ENCODE assay signal across 19 cellular contexts in the genomic region with DNA sequence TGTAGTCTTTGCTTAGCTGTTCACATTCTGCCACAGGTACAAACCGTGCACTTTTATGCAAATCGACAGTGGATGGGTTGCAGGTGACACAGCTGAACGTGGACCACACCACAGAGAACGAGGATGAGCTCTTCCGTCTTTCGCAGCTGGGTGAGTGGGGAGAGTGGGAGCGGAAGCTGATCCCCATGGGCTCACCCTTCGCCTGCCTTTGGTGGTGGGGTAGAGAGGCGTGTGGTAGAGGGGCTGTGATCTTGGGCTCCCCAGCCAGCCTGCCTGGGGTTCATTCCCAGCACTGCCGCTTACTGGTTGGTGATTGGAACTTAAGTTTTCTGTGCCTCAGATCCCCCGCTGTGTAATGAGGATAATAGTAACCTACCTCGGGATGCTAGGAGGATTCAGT. TPM values are rescaled to one million over a fixed set of nuclear protein-coding genes. Genes with fewer than 3 reads are reported as not detected.
DNase-seq lines count a peak whose midpoint lies in the region; ATAC-seq and TF ChIP-seq lines count a peak whose summit lies in the region.
"Had no signal": no experiment of that assay in that cellular context is flagged by ENCODE, and none has a peak within 500 bp of the region (broad histone marks: within the 10 kb centered on the region; RNA-seq: fewer than 3 reads in every experiment).

No MANE protein-coding gene starts in this region.

- H4K20me1 ChIP-seq in BLaER1 treated with 17β-estradiol and CSF1 and Interleukin-3, amounts not matched to agents 10 nM and 100 nM = peaks cover 0 to 11% (median 0%) of the 10 kb centered on the region in 11 experiments; a peak in 2 of 22 replicates
- H4K20me1 ChIP-seq in hepatocyte (ENCODE audit: insufficient read depth, poor library complexity, severe bottlenecking) (no peaks in the 10 kb centered on the region), Karpas-422 (ENCODE audit: insufficient read depth, low read depth, low read length) (no peaks in the 10 kb centered on the region)

- DNase-seq in NCI-H2227 (lab: John Stamatoyannopoulos, UW; ENCODE audit: unreplicated experiment) = peak; percentile 87
- peak; percentile 27 for DNase-seq in spleen
- DNase-seq in sigmoid colon = no peak
- DNase-seq in hepatocyte (ENCODE audit: low spot score) = no peak
- DNase-seq in Karpas-422 = no peak
- DNase-seq: CD4-positive, CD25-positive, alpha-beta regulatory T cell; COR-L47; DMS79; GM23248; NCI-H1092; NCI-H1436 treated with DMSO at 0.1 percent for 48 hours; NCI-H2029; SHP77 treated with DMSO at 0.1 percent for 48 hours; SK-N-SH had no signal

- peak overlapping the region; percentile 47 for H3K27ac Mint-ChIP-seq in activated T-helper 17 cell treated with anti-CD3 and anti-CD28 coated beads, Interleukin-2, amount 50 U/mL, for 72 hours

- H3K27me3 ChIP-seq in BLaER1 treated with 17β-estradiol and CSF1 and Interleukin-3, amounts not matched to agents 10 nM and 100 nM = no peaks in the 10 kb centered on the region
- H3K27me3 ChIP-seq in spleen (replicated peaks in 1 of 7) = no peaks in the 10 kb centered on the region
- H3K27me3 ChIP-seq in sigmoid colon = no peaks in the 10 kb centered on the region
- no peaks in the 10 kb centered on the region for H3K27me3 ChIP-seq in hepatocyte
- H3K27me3 ChIP-seq in Karpas-422 (ENCODE audit: low read length) = no peaks in the 10 kb centered on the region

- H3K4me3 Mint-ChIP-seq in activated T-helper 17 cell treated with anti-CD3 and anti-CD28 coated beads, Interleukin-2, amount 50 U/mL, for 72 hours = no peak overlapping the region
- H3K4me3 Mint-ChIP-seq: CD4-positive, CD25-positive, alpha-beta regulatory T cell had no signal

- peaks cover 59% of the 10 kb centered on the region for H3K36me3 Mint-ChIP-seq in activated T-helper 17 cell treated with anti-CD3 and anti-CD28 coated beads, Interleukin-2, amount 50 U/mL, for 72 hours (ENCODE audit: low read depth)

- intact Hi-C loops in spleen (cut with DNase I; ENCODE audit: low total_unique reads) (no loop called here), sigmoid colon (cut with DNase I) (no loop called here)

- TF ChIP-seq EP300 in sigmoid colon (IDR thresholded peaks at IDR 0.05) = no peak

- TF ChIP-seq CTCF in spleen (IDR thresholded peaks at IDR 0.05 in 8 of 11, conservative IDR thresholded peaks at IDR 0.05 in 3 of 11) (no peak), sigmoid colon (IDR thresholded peaks at IDR 0.05) (no peak), hepatocyte (IDR thresholded peaks at IDR 0.05; ENCODE audit: poor library complexity) (no peak)

- no peaks in the 10 kb centered on the region for H3K9me3 ChIP-seq in BLaER1 treated with 17β-estradiol and CSF1 and Interleukin-3, amounts not matched to agents 10 nM and 100 nM (replicated peaks in 1 of 11)
- H3K9me3 ChIP-seq in spleen (no peaks in the 10 kb centered on the region), sigmoid colon (no peaks in the 10 kb centered on the region), hepatocyte (ENCODE audit: low read depth) (no peaks in the 10 kb centered on the region), Karpas-422 (ENCODE audit: low read length) (no peaks in the 10 kb centered on the region)
- H3K9me3 ChIP-seq: HAP-1, SK-N-SH had no signal

- H3K27ac ChIP-seq in BLaER1 treated with 17β-estradiol and CSF1 and Interleukin-3, amounts not matched to agents 10 nM and 100 nM = peak overlapping the region in 9 of 11 experiments; percentile 17 to 99 (median 60); a peak in 16 of 22 replicates
- H3K27ac ChIP-seq in spleen (no peak overlapping the region), sigmoid colon (no peak overlapping the region), hepatocyte (no peak overlapping the region), Karpas-422 (ENCODE audit: low read length) (no peak overlapping the region)
- H3K27ac ChIP-seq: GM23248, RWPE1 had no signal

- whole genome bisulfite sequencing in spleen, 5 donors = 85 to 95% (median 89%) methylated on average over 12 of the region's 12 CpGs
- WGBS in sigmoid colon, 2 donors = 89 to 92% methylated on average over 12 of the region's 12 CpGs
- 91% methylated on average over 12 of the region's 12 CpGs for WGBS in hepatocyte (ENCODE audit: low lambda C conversion rate, missing lambda C conversion rate)

- peak overlapping the region; percentile 13 to 79 (median 67); a peak in 20 of 22 replicates for H3K4me2 ChIP-seq in BLaER1 treated with 17β-estradiol and CSF1 and Interleukin-3, amounts not matched to agents 10 nM and 100 nM
- H3K4me2 ChIP-seq in hepatocyte (no peak overlapping the region), Karpas-422 (ENCODE audit: low read depth, low read length, poor library complexity, severe bottlenecking) (no peak overlapping the region)
- H3K4me2 ChIP-seq: SK-N-SH had no signal

- H3K9ac ChIP-seq in BLaER1 treated with 17β-estradiol and CSF1 and Interleukin-3, amounts not matched to agents 10 nM and 100 nM = peak overlapping the region in 9 of 11 experiments; percentile 24 to 66 (median 51); a peak in 13 of 22 replicates
- H3K9ac ChIP-seq in Karpas-422 (ENCODE audit: low read length) = no peak overlapping the region
- H3K9ac ChIP-seq: GM23248, SK-N-SH had no signal

- no peaks in the 10 kb centered on the region for H3K27me3 Mint-ChIP-seq in activated T-helper 17 cell treated with anti-CD3 and anti-CD28 coated beads, Interleukin-2, amount 50 U/mL, for 72 hours
- H3K27me3 Mint-ChIP-seq: CD4-positive, CD25-positive, alpha-beta regulatory T cell had no signal

- 0 out of 20 replicates have a peak overlapping the region, but pooled peaks of 1 of the 10 experiments have one; percentile 26 for H3K4me3 ChIP-seq in BLaER1 treated with 17β-estradiol and CSF1 and Interleukin-3, amounts not matched to agents 10 nM and 100 nM
- H3K4me3 ChIP-seq in spleen = no peak overlapping the region
- no peak overlapping the region for H3K4me3 ChIP-seq in sigmoid colon
- no peak overlapping the region for H3K4me3 ChIP-seq in hepatocyte
- H3K4me3 ChIP-seq in Karpas-422 (ENCODE audit: low read length) = no peak overlapping the region
- H3K4me3 ChIP-seq: GM23248, HAP-1 had no signal

- H3K36me3 ChIP-seq in BLaER1 treated with 17β-estradiol and CSF1 and Interleukin-3, amounts not matched to agents 10 nM and 100 nM = peaks cover 70 to 87% (median 78%) of the 10 kb centered on the region in 11 experiments
- H3K36me3 ChIP-seq in spleen (peaks cover 5 to 93% (median 80%) of the 10 kb centered on the region in 6 donors), sigmoid colon (peaks cover 46 to 80% (median 65%) of the 10 kb centered on the region in 4 donors), hepatocyte (replicated peaks; ENCODE audit: insufficient read depth, low read depth) (no peaks in the 10 kb centered on the region), Karpas-422 (ENCODE audit: insufficient read depth, low read length) (peaks cover 8% of the 10 kb centered on the region)

- H3K4me1 Mint-ChIP-seq in activated T-helper 17 cell treated with anti-CD3 and anti-CD28 coated beads, Interleukin-2, amount 50 U/mL, for 72 hours = no peaks in the 10 kb centered on the region

- H2AFZ ChIP-seq in hepatocyte (no peak overlapping the region), Karpas-422 (ENCODE audit: low read length) (no peak overlapping the region)
- H2AFZ ChIP-seq: GM23248 had no signal

- no peaks in the 10 kb centered on the region for H3K9me3 Mint-ChIP-seq in activated T-helper 17 cell treated with anti-CD3 and anti-CD28 coated beads, Interleukin-2, amount 50 U/mL, for 72 hours
- H3K9me3 Mint-ChIP-seq: CD4-positive, CD25-positive, alpha-beta regulatory T cell had no signal

- H3K4me1 ChIP-seq in BLaER1 treated with 17β-estradiol and CSF1 and Interleukin-3, amounts not matched to agents 10 nM and 100 nM = peaks cover 45 to 76% (median 66%) of the 10 kb centered on the region in 10 experiments
- peaks cover 0 to 23% (median under 1%) of the 10 kb centered on the region in 6 donors for H3K4me1 ChIP-seq in spleen
- no peaks in the 10 kb centered on the region for H3K4me1 ChIP-seq in sigmoid colon
- no peaks in the 10 kb centered on the region for H3K4me1 ChIP-seq in hepatocyte (ENCODE audit: insufficient read depth)
- H3K4me1 ChIP-seq in Karpas-422 (ENCODE audit: low read length) = peaks cover 9% of the 10 kb centered on the region
- H3K4me1 ChIP-seq: HAP-1 had no signal

- no peak for TF ChIP-seq POLR2A in spleen (IDR thresholded peaks at IDR 0.05)
- no peak for TF ChIP-seq POLR2A in sigmoid colon (IDR thresholded peaks at IDR 0.05)

- H3K9me2 ChIP-seq in hepatocyte (replicated peaks; ENCODE audit: insufficient read depth) = no peaks in the 10 kb centered on the region
- H3K9me2 ChIP-seq in Karpas-422 (replicated peaks; ENCODE audit: insufficient read depth, low read length) = no peaks in the 10 kb centered on the region
- H3K9me2 ChIP-seq: SK-N-SH had no signal

- H3K79me2 ChIP-seq in hepatocyte (no peaks in the 10 kb centered on the region), Karpas-422 (ENCODE audit: low read length) (peaks cover 4% of the 10 kb centered on the region)

- no peak for ATAC-seq in activated T-helper 17 cell treated with anti-CD3 and anti-CD28 coated beads, Interleukin-2, amount 50 U/mL, for 72 hours (replicated peaks)

RNA-seq across cellular contexts. Expression of a gene that starts 19.1 kb away (rescaled TPM):
- total RNA-seq in activated T-helper 17 cell treated with anti-CD3 and anti-CD28 coated beads, Interleukin-2, amount 50 U/mL, for 72 hours = 10 to 100 TPM; 15.2 to 20.9 TPM
- total RNA-seq in spleen (10 to 100 TPM; 19.3 to 34.8 (median 25.0) TPM), sigmoid colon (10 to 100 TPM; 19.6 to 24.6 (median 21.3) TPM), hepatocyte (13.3 and 14.0 TPM in 2 replicates)
- polyA plus RNA-seq in spleen (10 to 100 TPM; 12.4 to 20.2 (median 12.6) TPM), sigmoid colon (10 to 100 TPM in 1 of 3 donors, 1 to 10 TPM in 2; 8.8 to 17.5 (median 9.0) TPM), hepatocyte (8.6 and 10.7 TPM in 2 replicates)
- 11.0 and 15.9 TPM in 2 replicates for total RNA-seq in Karpas-422 (2014; rRNA removed; shearing (Covaris generic); ENCODE audit: low replicate concordance)

RNA-seq across cellular contexts. Expression of a gene that starts 38.1 kb away (rescaled TPM):
- 1 to 10 TPM; 1.5 to 1.6 TPM for total RNA-seq in activated T-helper 17 cell treated with anti-CD3 and anti-CD28 coated beads, Interleukin-2, amount 50 U/mL, for 72 hours
- total RNA-seq in spleen = 10 to 100 TPM in 4 of 7 donors, 1 to 10 TPM in 3; 8.1 to 14.4 (median 10.6) TPM
- polyA plus RNA-seq in spleen = 1 to 10 TPM; 1.3 to 4.2 (median 1.5) TPM
- total RNA-seq in sigmoid colon = 1 to 10 TPM in 3 of 4 donors, under 1 TPM in 1; 0.99 to 1.4 (median 1.2) TPM
- polyA plus RNA-seq in sigmoid colon = 1 to 10 TPM in 1 of 3 donors, under 1 TPM in 2; 0.60 to 8.1 (median 0.92) TPM
- 20.0 and 22.3 TPM in 2 replicates for total RNA-seq in hepatocyte
- 5.5 and 7.0 TPM in 2 replicates for polyA plus RNA-seq in hepatocyte
- total RNA-seq in Karpas-422 (2014; rRNA removed; shearing (Covaris generic); ENCODE audit: low replicate concordance) = 34.8 and 52.7 TPM in 2 replicates
- total RNA-seq: GM23248, LHCN-M2 had no signal
- polyA plus RNA-seq: CD4-positive, CD25-positive, alpha-beta regulatory T cell; GM23248 had no signal

Comparison
In these comparisons a context has a peak if more than half of its experiments do, and no peak if none do; other contexts are left out.
1. H3K27ac ChIP-seq: peak in BLaER1 treated with 17β-estradiol and CSF1 and Interleukin-3, amounts not matched to agents 10 nM and 100 nM (9 of 11); none in spleen (0 of 8), sigmoid colon (0 of 4), hepatocyte (single experiment) and Karpas-422 (single experiment).
2. H3K4me2 ChIP-seq: peak in BLaER1 treated with 17β-estradiol and CSF1 and Interleukin-3, amounts not matched to agents 10 nM and 100 nM (11 of 11); none in hepatocyte (single experiment) and Karpas-422 (single experiment).
3. DNase-seq: peak in NCI-H2227 (single experiment) and spleen (single experiment); none in sigmoid colon (single experiment), hepatocyte (single experiment) and Karpas-422 (single experiment).